ENCODE assay signal across 1 cellular context in the genomic region with DNA sequence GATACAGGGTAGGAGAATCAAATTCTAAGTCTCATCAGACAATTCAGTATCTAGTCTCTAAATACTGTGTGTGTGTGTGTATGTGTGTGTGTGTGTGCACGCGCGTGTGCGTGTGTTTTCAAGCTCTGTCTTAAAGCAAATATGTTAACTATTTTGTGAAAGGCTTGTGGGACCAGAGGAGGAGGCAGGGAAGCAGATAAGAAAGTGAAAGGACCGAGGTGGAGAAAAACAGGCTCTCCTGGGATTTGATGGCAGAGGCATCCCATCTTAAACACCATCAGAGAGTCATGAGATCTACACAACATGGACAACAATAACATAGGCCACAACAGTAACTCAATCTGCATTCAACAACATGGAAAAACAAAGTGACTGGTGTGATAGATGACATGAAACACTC.
TF ChIP-seq lines count a peak whose summit lies in the region.

No MANE protein-coding gene starts in this region.

TF ChIP-seq in GM12878, 131 proteins besides CTCF, POLR2A, EP300 and RAD21 (continued from another document):
- TF ChIP-seq, protein P1, sequence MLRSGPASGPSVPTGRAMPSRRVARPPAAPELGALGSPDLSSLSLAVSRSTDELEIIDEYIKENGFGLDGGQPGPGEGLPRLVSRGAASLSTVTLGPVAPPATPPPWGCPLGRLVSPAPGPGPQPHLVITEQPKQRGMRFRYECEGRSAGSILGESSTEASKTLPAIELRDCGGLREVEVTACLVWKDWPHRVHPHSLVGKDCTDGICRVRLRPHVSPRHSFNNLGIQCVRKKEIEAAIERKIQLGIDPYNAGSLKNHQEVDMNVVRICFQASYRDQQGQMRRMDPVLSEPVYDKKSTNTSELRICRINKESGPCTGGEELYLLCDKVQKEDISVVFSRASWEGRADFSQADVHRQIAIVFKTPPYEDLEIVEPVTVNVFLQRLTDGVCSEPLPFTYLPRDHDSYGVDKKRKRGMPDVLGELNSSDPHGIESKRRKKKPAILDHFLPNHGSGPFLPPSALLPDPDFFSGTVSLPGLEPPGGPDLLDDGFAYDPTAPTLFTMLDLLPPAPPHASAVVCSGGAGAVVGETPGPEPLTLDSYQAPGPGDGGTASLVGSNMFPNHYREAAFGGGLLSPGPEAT (IDR thresholded peaks at IDR 0.05; ENCODE audit: low read depth) = peak; percentile 17; the same call in 1 of the 2 replicates
- TF ChIP-seq CBX3 (IDR thresholded peaks at IDR 0.05; ENCODE audit: borderline replicate concordance, low read depth) = no peak
- peak in 1 of 2 experiments; percentile 37; a peak in 2 of 4 replicates for TF ChIP-seq IKZF2 (IDR thresholded peaks at IDR 0.05)
- no peak for TF ChIP-seq NFXL1 (IDR thresholded peaks at IDR 0.05; ENCODE audit: borderline replicate concordance)
- TF ChIP-seq CBX5 (IDR thresholded peaks at IDR 0.05; ENCODE audit: low read depth) = no peak
- TF ChIP-seq, protein P2, sequence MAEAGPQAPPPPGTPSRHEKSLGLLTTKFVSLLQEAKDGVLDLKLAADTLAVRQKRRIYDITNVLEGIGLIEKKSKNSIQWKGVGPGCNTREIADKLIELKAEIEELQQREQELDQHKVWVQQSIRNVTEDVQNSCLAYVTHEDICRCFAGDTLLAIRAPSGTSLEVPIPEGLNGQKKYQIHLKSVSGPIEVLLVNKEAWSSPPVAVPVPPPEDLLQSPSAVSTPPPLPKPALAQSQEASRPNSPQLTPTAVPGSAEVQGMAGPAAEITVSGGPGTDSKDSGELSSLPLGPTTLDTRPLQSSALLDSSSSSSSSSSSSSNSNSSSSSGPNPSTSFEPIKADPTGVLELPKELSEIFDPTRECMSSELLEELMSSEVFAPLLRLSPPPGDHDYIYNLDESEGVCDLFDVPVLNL (IDR thresholded peaks at IDR 0.05; ENCODE audit: low read depth, low read length) = no peak
- no peak for TF ChIP-seq HDGF (IDR thresholded peaks at IDR 0.05)
- no peak for TF ChIP-seq SMC3 (IDR thresholded peaks at IDR 0.05; ENCODE audit: borderline replicate concordance, low read length)
TF ChIP-seq in GM12878: peak in this region for 4.
